In the genomic region with DNA sequence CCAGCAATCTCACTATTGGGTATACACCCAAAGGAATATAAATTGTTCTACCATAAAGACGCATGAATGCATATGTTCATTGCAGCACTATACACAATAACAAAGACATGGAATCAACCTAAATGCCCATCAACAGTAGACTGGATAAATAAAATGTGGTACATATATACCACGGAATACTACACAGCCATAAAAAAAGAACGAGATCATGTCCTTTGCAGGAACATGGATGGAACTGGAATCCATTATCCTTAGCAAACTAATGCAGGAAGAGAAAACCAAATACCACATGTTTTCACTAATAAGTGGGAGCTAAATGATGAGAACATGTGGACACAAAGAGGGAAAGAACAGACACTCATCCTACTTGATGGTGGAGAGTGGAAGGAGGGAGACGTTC, we compare ENCODE assay signal across 10 cellular contexts. TPM values are rescaled to one million over a fixed set of nuclear protein-coding genes. Genes with fewer than 3 reads are reported as not detected.
"Had no signal": no experiment of that assay in that cellular context is flagged by ENCODE, and none has a peak within 500 bp of the region (broad histone marks: within the 10 kb centered on the region; RNA-seq: fewer than 3 reads in every experiment).

No MANE protein-coding gene starts in this region.

RNA-seq across cellular contexts. Expression of a gene that starts 11.0 kb away (rescaled TPM):
- total RNA-seq: OCI-LY7 had no signal

RNA-seq across cellular contexts. Expression of a gene that starts 50.6 kb away (rescaled TPM):
- total RNA-seq: OCI-LY7, PC-3, PC-9, Peyer's patch, Right ventricle myocardium inferior, RPMI7951, SJCRH30, SJSA1, SK-MEL-5, T-cell had no signal
